In the genomic region with DNA sequence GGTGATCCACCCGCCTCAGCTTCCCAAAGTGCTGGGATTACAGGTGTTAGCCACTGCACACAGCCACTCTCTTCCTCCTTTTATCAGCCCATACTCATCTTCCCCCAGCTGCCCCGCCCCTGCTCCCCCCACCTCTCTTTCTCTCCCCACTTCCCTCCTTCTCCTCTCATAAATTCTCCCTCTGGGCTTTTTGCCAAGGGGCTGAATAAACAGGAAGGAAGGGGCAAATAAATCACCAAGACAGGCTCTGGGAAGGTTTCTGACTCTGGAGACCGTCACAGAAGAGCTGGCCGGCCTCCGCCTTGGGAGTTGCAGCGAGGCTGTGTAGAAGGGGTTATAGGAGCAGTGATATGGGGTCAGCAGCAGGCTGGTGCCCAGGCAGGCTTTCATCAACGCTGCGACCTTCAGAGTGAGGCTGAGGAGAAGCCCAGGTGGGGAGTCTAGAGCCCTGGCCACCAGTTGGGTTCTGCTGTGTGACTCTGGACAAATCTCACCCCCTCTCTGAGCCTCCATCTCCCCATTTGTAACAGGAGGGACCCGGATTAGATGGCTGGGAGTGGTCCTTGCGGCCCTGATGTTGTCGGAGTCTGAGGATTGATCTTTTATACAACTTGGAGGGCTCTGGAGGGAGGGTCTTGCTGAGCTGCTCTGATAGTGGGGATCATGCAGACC, we compare ENCODE assay signal across 8 cellular contexts.
A peak's percentile ranks its signal among the peaks of the same experiment; 100 is the strongest.
DNase-seq lines count a peak whose midpoint lies in the region; ATAC-seq and TF ChIP-seq lines count a peak whose summit lies in the region.

No MANE protein-coding gene starts in this region.

- no peaks in the 10 kb centered on the region for H3F3A ChIP-seq in MM.1S (ENCODE audit: insufficient read depth, low read length)

- H3K9ac ChIP-seq in BLaER1 (no peak overlapping the region), MM.1S (ENCODE audit: low read length) (no peak overlapping the region)

- peaks cover 14% of the 10 kb centered on the region; the same call in 1 of the 2 replicates for H3K27me3 ChIP-seq in BLaER1
- no peaks in the 10 kb centered on the region for H3K27me3 ChIP-seq in MM.1S (replicated peaks; ENCODE audit: insufficient read depth, low read length)

- DNase-seq in MV-4-11 (lab: John Stamatoyannopoulos, UW) (peak; percentile 93), islet precursor cell (peak; percentile 60), MM.1S (no peak), GM13977 (ENCODE audit: low spot score) (no peak)

- no peaks in the 10 kb centered on the region for H3K9me3 ChIP-seq in BLaER1
- H3K9me3 ChIP-seq in MM.1S (replicated peaks; ENCODE audit: insufficient read depth, low read length): no peaks in the 10 kb centered on the region

- H3K27ac ChIP-seq in BLaER1 (no peak overlapping the region), MM.1S (ENCODE audit: low read length) (no peak overlapping the region)

- in situ Hi-C loops in GM13977 (cut with MboI; ENCODE audit: low pct_unique_long_range_greater_than_20kb, low sequenced_read_pairs, unreplicated experiment): no loop called here

- H3K9me2 ChIP-seq in MM.1S (replicated peaks; ENCODE audit: insufficient read depth, low read length): no peaks in the 10 kb centered on the region

- peaks cover 33% of the 10 kb centered on the region for H4K20me1 ChIP-seq in BLaER1
- H4K20me1 ChIP-seq in MM.1S (ENCODE audit: insufficient read depth, low read length): no peaks in the 10 kb centered on the region

- peaks cover 77% of the 10 kb centered on the region for H3K4me1 ChIP-seq in BLaER1
- no peaks in the 10 kb centered on the region for H3K4me1 ChIP-seq in MM.1S (ENCODE audit: low read length)

- TF ChIP-seq CTCF in MM.1S (IDR thresholded peaks at IDR 0.05; ENCODE audit: low read length): no peak
- TF ChIP-seq CTCF in GM13977 (IDR thresholded peaks at IDR 0.05; ENCODE audit: extremely low read depth, insufficient read depth, missing control alignments): no peak

- H3K36me3 ChIP-seq in BLaER1 (no peaks in the 10 kb centered on the region), MM.1S (replicated peaks; ENCODE audit: insufficient read depth, low read length) (no peaks in the 10 kb centered on the region)

- ATAC-seq in SK-N-SH treated with all-trans-retinoic acid at 6 μM for 48 hours (peak; percentile 89), GM18502 (IDR thresholded peaks at IDR 0.05; ENCODE audit: poor library complexity, unreplicated experiment) (no peak), GM21528 (IDR thresholded peaks at IDR 0.05; ENCODE audit: low FRiP score, unreplicated experiment) (no peak)

- H3K4me2 ChIP-seq in BLaER1 (peak overlapping the region; percentile 88), MM.1S (ENCODE audit: low read depth, low read length) (no peak overlapping the region)

- no peaks in the 10 kb centered on the region for H3K79me2 ChIP-seq in MM.1S (ENCODE audit: low read length)

- H3K4me3 ChIP-seq in BLaER1 (no peak overlapping the region), MM.1S (ENCODE audit: low read length) (no peak overlapping the region)

- H2AFZ ChIP-seq in MM.1S (ENCODE audit: low read length): no peak overlapping the region

TF ChIP-seq in SK-N-SH treated with all-trans-retinoic acid at 6 μM for 48 hours, 23 proteins besides CTCF, POLR2A, EP300 and RAD21:
- TF ChIP-seq TCF4 (CRISPR knock-in tag; IDR thresholded peaks at IDR 0.05; ENCODE audit: borderline replicate concordance): 0 out of 2 replicates have a peak, but pooled peaks have one; percentile 23
- TF ChIP-seq RARB (CRISPR knock-in tag; IDR thresholded peaks at IDR 0.05): 0 out of 2 replicates have a peak, but pooled peaks have one; percentile 52
- TF ChIP-seq ZC3H10 (CRISPR knock-in tag; IDR thresholded peaks at IDR 0.05): 0 out of 2 replicates have a peak, but pooled peaks have one; percentile 45
- peak; percentile 55; the same call in 1 of the 2 replicates for TF ChIP-seq TOX (CRISPR knock-in tag; IDR thresholded peaks at IDR 0.05; ENCODE audit: borderline replicate concordance)
- no peak for TF ChIP-seq OSR1 (CRISPR knock-in tag; IDR thresholded peaks at IDR 0.05)
- TF ChIP-seq, protein P1, sequence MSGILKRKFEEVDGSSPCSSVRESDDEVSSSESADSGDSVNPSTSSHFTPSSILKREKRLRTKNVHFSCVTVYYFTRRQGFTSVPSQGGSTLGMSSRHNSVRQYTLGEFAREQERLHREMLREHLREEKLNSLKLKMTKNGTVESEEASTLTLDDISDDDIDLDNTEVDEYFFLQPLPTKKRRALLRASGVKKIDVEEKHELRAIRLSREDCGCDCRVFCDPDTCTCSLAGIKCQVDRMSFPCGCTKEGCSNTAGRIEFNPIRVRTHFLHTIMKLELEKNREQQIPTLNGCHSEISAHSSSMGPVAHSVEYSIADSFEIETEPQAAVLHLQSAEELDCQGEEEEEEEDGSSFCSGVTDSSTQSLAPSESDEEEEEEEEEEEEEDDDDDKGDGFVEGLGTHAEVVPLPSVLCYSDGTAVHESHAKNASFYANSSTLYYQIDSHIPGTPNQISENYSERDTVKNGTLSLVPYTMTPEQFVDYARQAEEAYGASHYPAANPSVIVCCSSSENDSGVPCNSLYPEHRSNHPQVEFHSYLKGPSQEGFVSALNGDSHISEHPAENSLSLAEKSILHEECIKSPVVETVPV (CRISPR knock-in tag; IDR thresholded peaks at IDR 0.05): no peak
- no peak for TF ChIP-seq ZNF70 (CRISPR knock-in tag; IDR thresholded peaks at IDR 0.05)

Comparison
In these comparisons a context has a peak if more than half of its experiments do, and no peak if none do; other contexts are left out.
1. DNase-seq: peak in MV-4-11 (single experiment) and islet precursor cell (single experiment); none in MM.1S (single experiment) and GM13977 (single experiment).